Comparison of ENCODE assay signal across 9 cellular contexts in the genomic region with DNA sequence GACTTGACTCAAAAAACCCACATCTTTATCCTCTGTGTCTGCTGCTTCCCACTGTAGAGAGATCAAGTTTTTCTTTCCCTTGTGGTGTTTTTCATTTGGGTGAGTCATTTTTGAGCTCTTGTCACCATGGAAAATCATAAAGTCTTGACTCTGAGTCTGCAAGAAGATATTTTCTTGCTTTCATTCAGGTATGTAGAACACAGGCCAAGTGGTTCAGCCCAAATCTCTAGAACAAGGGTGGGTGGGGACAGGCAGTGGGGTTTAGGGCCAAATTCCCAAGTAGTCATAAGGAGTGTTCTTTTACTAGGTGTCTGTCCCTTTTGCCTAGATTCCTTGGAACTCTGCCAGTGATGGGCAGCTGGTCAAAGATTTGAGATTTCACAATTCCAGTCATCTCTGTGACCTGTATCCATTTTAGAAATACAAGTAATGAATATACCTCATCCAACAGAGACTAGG. TPM values are rescaled to one million over a fixed set of nuclear protein-coding genes. Genes with fewer than 3 reads are reported as not detected.
DNase-seq lines count a peak whose midpoint lies in the region; FAIRE-seq and TF ChIP-seq lines count a peak whose summit lies in the region.
"Had no signal": no experiment of that assay in that cellular context is flagged by ENCODE, and none has a peak within 500 bp of the region (broad histone marks: within the 10 kb centered on the region; RNA-seq: fewer than 3 reads in every experiment).

No MANE protein-coding gene starts in this region.

- H4K20me1 ChIP-seq in fibroblast of lung (ENCODE audit: control insufficient read depth, extremely low read depth, insufficient read depth, low read length): no peaks in the 10 kb centered on the region

- POLR2A ChIA-PET in RWPE1 (lab: Yijun Ruan, JAX; ENCODE audit: low non-redundant PET): interaction anchor here (0.6 kb wide), 1 partner anchor 12 kb away, joined by 3 read pairs; no protein-coding TSS in a partner anchor

- no peak overlapping the region for H2AFZ ChIP-seq in fibroblast of lung (ENCODE audit: low read length)

- peak overlapping the region; percentile 42 for H3K4me2 ChIP-seq in fibroblast of lung (ENCODE audit: extremely low read depth, insufficient read depth, low read length)

- H3K27me3 ChIP-seq in fibroblast of lung (ENCODE audit: control insufficient read depth, insufficient read depth, low read length): no peaks in the 10 kb centered on the region

- H3K79me2 ChIP-seq in fibroblast of lung (ENCODE audit: control insufficient read depth, insufficient read depth, low read length): no peaks in the 10 kb centered on the region

- no peak overlapping the region; the same call in 1 of the 2 replicates for H3K27ac ChIP-seq in RWPE1
- peak overlapping the region; percentile 74 for H3K27ac ChIP-seq in fibroblast of lung (ENCODE audit: insufficient read depth, low read length)

- no peak for TF ChIP-seq POLR2A in GM12891 (IDR thresholded peaks at IDR 0.05; ENCODE audit: low read depth, low read length)

- CTCF ChIA-PET in RWPE1 (lab: Yijun Ruan, JAX): no interaction called here

- no peaks in the 10 kb centered on the region for H3K9me3 ChIP-seq in fibroblast of lung (ENCODE audit: control insufficient read depth, insufficient read depth, low read depth, low read length)

- no peak for FAIRE-seq in GM12891 (lab: Jason Lieb, UNC)

- H3K36me3 ChIP-seq in fibroblast of lung (ENCODE audit: control insufficient read depth, insufficient read depth, low read length): no peaks in the 10 kb centered on the region

- no peak overlapping the region for H3K4me3 ChIP-seq in fibroblast of lung (replicated peaks in 1 of 4; ENCODE audit: control extremely low read depth in 1 of 4, insufficient read depth in 1 of 4, low read depth in 3 of 4, low read length in 4 of 4)

- DNase-seq in DMS53 treated with DMSO at 0.1 percent for 48 hours (lab: John Stamatoyannopoulos, UW; ENCODE audit: unreplicated experiment): peak; percentile 69
- peak; percentile 85 for DNase-seq in RWPE1 (ENCODE audit: low spot score)
- peak; percentile 86 to 98 for DNase-seq in fibroblast of lung (ENCODE audit: low read depth in 2 of 2)
- peak; percentile 97 for DNase-seq in renal cortical epithelial cell (ENCODE audit: low read depth)
- no peak for DNase-seq in nucleus accumbens (lab: John Stamatoyannopoulos, UW)
- DNase-seq in NCI-H446 (lab: John Stamatoyannopoulos, UW): no peak
- no peak for DNase-seq in GM12891 (ENCODE audit: insufficient read length, low spot score)
- no peak for DNase-seq in activated naive CD4-positive, alpha-beta T cell treated with anti-CD3 and anti-CD28 coated beads, Interleukin-2, amount 50 U/mL, for 16 hours
- DNase-seq: activated gamma-delta T cell treated with Interleukin-2 at 50 U/mL for 16 hours had no signal

- peaks cover 10% of the 10 kb centered on the region for H3K4me1 ChIP-seq in fibroblast of lung (ENCODE audit: control insufficient read depth, extremely low read depth, insufficient read depth, low read length)

- no peak for TF ChIP-seq CTCF in RWPE1 (conservative IDR thresholded peaks at IDR 0.05; ENCODE audit: low read depth)
- no peak for TF ChIP-seq CTCF in fibroblast of lung (conservative IDR thresholded peaks at IDR 0.05 in 1 of 2, IDR thresholded peaks at IDR 0.05 in 1 of 2; ENCODE audit: low read depth in 1 of 2, low read length in 2 of 2)

- H3K9ac ChIP-seq in fibroblast of lung (ENCODE audit: insufficient read depth, low read length): no peak overlapping the region

TF ChIP-seq in GM12891, 5 proteins besides CTCF, POLR2A, EP300 and RAD21:
- TF ChIP-seq PAX5 (IDR thresholded peaks at IDR 0.05; ENCODE audit: insufficient read depth, low read length, severe bottlenecking) (no peak), TAF1 (IDR thresholded peaks at IDR 0.05; ENCODE audit: low read depth, low read length) (no peak), SPI1 (IDR thresholded peaks at IDR 0.05; ENCODE audit: low read depth, low read length) (no peak), POLR2AphosphoS5 (IDR thresholded peaks at IDR 0.05; ENCODE audit: low read depth, low read length) (no peak), POU2F2 (IDR thresholded peaks at IDR 0.05; ENCODE audit: low read depth, low read length) (no peak)
TF ChIP-seq in GM12891: peak in this region for 0.

RNA-seq across cellular contexts. Expression of gene ARHGAP29, which starts 21.5 kb away (rescaled TPM):
- 20.5 and 26.6 TPM in 2 replicates for total RNA-seq in fibroblast of lung
- 35.4 and 37.3 TPM in 2 replicates for polyA plus RNA-seq in fibroblast of lung
- 19.5 and 20.4 TPM in 2 replicates for polyA plus RNA-seq in fibroblast of lung (2012)
- polyA minus RNA-seq in fibroblast of lung (ENCODE audit: low replicate concordance): 7.0 and 7.8 TPM in 2 replicates
- 250 and 285 TPM in 2 replicates for total RNA-seq in renal cortical epithelial cell
- polyA plus RNA-seq in GM12891 (2012; ENCODE audit: low read depth, missing spikeins): 0.03 TPM

Comparison
In these comparisons a context has a peak if more than half of its experiments do, and no peak if none do; other contexts are left out.
1. DNase-seq: peak in DMS53 treated with DMSO at 0.1 percent for 48 hours (single experiment), RWPE1 (single experiment), fibroblast of lung (2 of 2) and renal cortical epithelial cell (single experiment); none in nucleus accumbens (0 of 56), NCI-H446 (0 of 2), GM12891 (single experiment) and activated naive CD4-positive, alpha-beta T cell treated with anti-CD3 and anti-CD28 coated beads, Interleukin-2, amount 50 U/mL, for 16 hours (single experiment).